ENCODE assay signal across 16 cellular contexts in the genomic region with DNA sequence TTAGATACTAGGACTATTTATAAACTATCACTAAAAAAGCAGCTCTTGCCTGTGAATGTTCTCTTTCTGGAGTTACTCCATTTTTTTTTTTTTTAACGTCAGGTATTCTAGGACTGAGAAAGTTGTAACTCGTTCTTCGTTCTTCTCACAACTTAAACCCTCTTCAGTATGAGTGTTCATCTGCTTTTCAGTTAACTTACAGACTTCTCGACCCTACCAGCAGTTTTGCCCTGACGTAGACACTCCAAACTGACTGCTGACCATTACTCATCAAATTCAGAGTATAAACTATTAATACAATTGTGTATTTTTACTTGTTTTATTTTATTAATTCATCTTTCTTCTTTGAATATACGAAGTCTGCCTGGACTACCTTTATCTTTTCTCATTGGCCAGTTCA.
"Had no signal": no experiment of that assay in that cellular context is flagged by ENCODE, and none has a peak within 500 bp of the region (broad histone marks: within the 10 kb centered on the region; RNA-seq: fewer than 3 reads in every experiment).

No MANE protein-coding gene starts in this region.

- H3K27me3 ChIP-seq: body of pancreas, dorsolateral prefrontal cortex, heart left ventricle, spleen, tibial artery had no signal

- H3K4me3 ChIP-seq: body of pancreas, left ventricle myocardium inferior, spleen, tibial artery had no signal

- DNase-seq: activated B cell treated with CpG ODN at 0.5 μM for 24 hours; activated CD4-positive, alpha-beta T cell treated with anti-CD3 and anti-CD28 coated beads for 4 hours; activated CD8-positive, alpha-beta T cell treated with anti-CD3 and anti-CD28 coated beads for 36 hours; activated naive CD4-positive, alpha-beta T cell treated with Interleukin-2 at 50 U/mL for 16 hours; activated T-cell treated with anti-CD3 and anti-CD28 coated beads, Interleukin-2, amount 50 U/mL, for 24 hours; body of pancreas; heart left ventricle; immature natural killer cell; kidney glomerular epithelial cell; occipital lobe; retina; stimulated activated naive B cell treated with anti-CD40 and anti-IgM and Interleukin-4, amounts not matched to agents 10 μg/mL and 1 μg/mL and 100 μg/mL, for 72 hours; tibial artery had no signal

- H3K36me3 ChIP-seq: heart left ventricle, left ventricle myocardium inferior, spleen, tibial artery had no signal

- H3K9me3 ChIP-seq: body of pancreas, heart left ventricle, left ventricle myocardium inferior, spleen, tibial artery had no signal

- H3K27ac ChIP-seq: body of pancreas, dorsolateral prefrontal cortex, heart left ventricle, left ventricle myocardium inferior, tibial artery had no signal

- ATAC-seq: activated CD8-positive, alpha-beta T cell treated with anti-CD3 and anti-CD28 coated beads for 36 hours; body of pancreas; heart left ventricle; stimulated activated naive B cell treated with anti-CD40 and anti-IgM and Interleukin-4, amounts not matched to agents 10 μg/mL and 1 μg/mL and 100 μg/mL, for 72 hours had no signal

- H3K4me1 ChIP-seq: body of pancreas, tibial artery had no signal
